8 cellular contexts compared by ENCODE assay signal in the genomic region with DNA sequence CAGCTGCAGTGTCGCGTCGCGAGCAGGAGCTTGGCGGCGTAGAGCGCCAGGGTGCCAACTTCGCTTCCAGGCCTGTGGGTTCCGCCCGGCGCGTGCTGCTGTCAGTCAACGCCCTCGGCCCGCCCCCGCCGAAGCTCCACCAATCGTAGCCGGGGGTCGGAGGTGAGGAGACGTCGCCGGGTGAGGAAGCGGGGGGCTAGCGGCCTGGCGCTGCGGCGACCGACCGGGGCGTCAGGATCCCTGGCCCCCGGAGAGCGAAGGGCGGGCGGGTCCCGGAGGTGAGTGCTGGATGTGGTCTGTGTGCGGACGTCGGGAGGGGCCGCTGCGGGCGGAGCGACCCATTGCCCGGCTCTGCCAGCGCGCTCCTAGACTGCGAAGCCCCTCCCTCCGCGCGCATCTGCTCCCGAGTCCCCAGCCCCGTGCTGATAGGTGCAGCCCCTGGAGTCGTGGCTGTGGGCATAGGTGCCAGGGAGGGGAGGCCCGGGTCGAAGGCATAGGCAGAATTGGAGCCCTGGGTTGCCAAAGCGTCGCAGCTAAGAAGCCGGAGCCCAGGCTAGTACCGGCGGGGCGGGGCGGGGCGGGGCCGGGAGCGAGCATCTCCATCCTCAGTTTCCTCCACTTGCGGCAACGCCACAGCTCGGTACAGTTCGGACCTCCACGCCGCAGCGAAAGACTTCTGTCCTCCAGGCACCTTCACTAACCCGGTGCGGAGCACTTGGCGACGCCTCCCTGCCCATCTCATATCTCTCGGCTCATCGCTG. TPM values are rescaled to one million over a fixed set of nuclear protein-coding genes. Genes with fewer than 3 reads are reported as not detected.
DNase-seq lines count a peak whose midpoint lies in the region; ATAC-seq and TF ChIP-seq lines count a peak whose summit lies in the region.

A gene (plus strand): TSS at position 165 of the 761 bp plus-strand sequence. CDS start 6,386 bp downstream, outside the sequence.

- H3K4me1 ChIP-seq in right cardiac atrium (ENCODE audit: control insufficient read depth, insufficient read depth, low read length) (peaks cover 3% of the 10 kb centered on the region), uterus (no peaks in the 10 kb centered on the region)

- no peaks in the 10 kb centered on the region for H3K36me3 ChIP-seq in uterus

- peak; percentile 44 to 50 for TF ChIP-seq POLR2A in uterus (IDR thresholded peaks at IDR 0.05)

- H3K36me3 Mint-ChIP-seq in T-helper 17 cell (ENCODE audit: low read depth), result peaks cover 3% of the 10 kb centered on the region

- DNase-seq in NCI-H146 treated with DMSO at 0.1 percent for 48 hours (lab: John Stamatoyannopoulos, UW; ENCODE audit: unreplicated experiment) (peak; percentile 72), T-helper 17 cell (peak; percentile 90 to 92 (median 91)), right cardiac atrium (peak; percentile 92 to 98 (median 98)), putamen (ENCODE audit: low spot score) (peak; percentile 96), uterus (peak; percentile 90 to 92)

- H3K9me3 ChIP-seq in T-helper 17 cell (ENCODE audit: control insufficient read depth, low read length, poor library complexity, severe bottlenecking) (no peaks in the 10 kb centered on the region), right cardiac atrium (ENCODE audit: control insufficient read depth, low read length) (no peaks in the 10 kb centered on the region), uterus (no peaks in the 10 kb centered on the region)

- no peak for TF ChIP-seq CTCF in uterus (IDR thresholded peaks at IDR 0.05)

- H3K4me3 Mint-ChIP-seq in T-helper 17 cell, result peak within 1 kb of the TSS; percentile 94

- H3K27ac ChIP-seq in angular gyrus (ENCODE audit: low read depth, low read length), result peak within 1 kb of the TSS; percentile 93
- peak within 1 kb of the TSS; percentile 85 for H3K27ac ChIP-seq in right cardiac atrium (ENCODE audit: low read length)
- peak within 1 kb of the TSS; percentile 84 for H3K27ac ChIP-seq in uterus

- WGBS in right cardiac atrium, result under 1% methylated on average over 78 of the region's 78 CpGs

- H3K4me1 Mint-ChIP-seq in T-helper 17 cell, result peaks cover 32% of the 10 kb centered on the region

- intact Hi-C loops in right cardiac atrium (cut with DNase I) (no loop called here), uterus (cut with DNase I; ENCODE audit: low total_unique reads) (no loop called here)

- H3K4me3 ChIP-seq in right cardiac atrium (ENCODE audit: low read length) (peak within 1 kb of the TSS; percentile 75), uterus (peak within 1 kb of the TSS; percentile 64 to 89)

- H3K27me3 ChIP-seq in right cardiac atrium (ENCODE audit: control insufficient read depth, insufficient read depth) (no peaks in the 10 kb centered on the region), uterus (no peaks in the 10 kb centered on the region)

- no peaks in the 10 kb centered on the region for H3K27me3 Mint-ChIP-seq in T-helper 17 cell

- H3K27ac Mint-ChIP-seq in T-helper 17 cell, result peak within 1 kb of the TSS; percentile 94

- ATAC-seq in GM18498 (IDR thresholded peaks at IDR 0.05; ENCODE audit: unreplicated experiment) (peak; percentile 96), HG02884 (IDR thresholded peaks at IDR 0.05; ENCODE audit: unreplicated experiment) (peak; percentile 93), T-helper 17 cell (peak; percentile 93), right cardiac atrium (peak; percentile 98)

RNA-seq across cellular contexts. Expression of the gene that starts here (rescaled TPM):
- total RNA-seq in T-helper 17 cell, result 10 to 100 TPM; 30.6 to 31.7 TPM
- total RNA-seq in right cardiac atrium, result 10 to 100 TPM; 34.7 to 53.3 (median 49.0) TPM
- 26.8 TPM for polyA plus RNA-seq in right cardiac atrium
- total RNA-seq in uterus, result 10 to 100 TPM in 2 of 4 donors, 1 to 10 TPM in 2; 3.1 to 26.0 (median 10.3) TPM

Comparison
In these comparisons a context has a peak if more than half of its experiments do, and no peak if none do; other contexts are left out.
1. Peak in every context shown above with its lines: DNase-seq, ATAC-seq, H3K4me3 ChIP-seq and H3K27ac ChIP-seq.